Comparison of ENCODE assay signal across 8 cellular contexts in the genomic region with DNA sequence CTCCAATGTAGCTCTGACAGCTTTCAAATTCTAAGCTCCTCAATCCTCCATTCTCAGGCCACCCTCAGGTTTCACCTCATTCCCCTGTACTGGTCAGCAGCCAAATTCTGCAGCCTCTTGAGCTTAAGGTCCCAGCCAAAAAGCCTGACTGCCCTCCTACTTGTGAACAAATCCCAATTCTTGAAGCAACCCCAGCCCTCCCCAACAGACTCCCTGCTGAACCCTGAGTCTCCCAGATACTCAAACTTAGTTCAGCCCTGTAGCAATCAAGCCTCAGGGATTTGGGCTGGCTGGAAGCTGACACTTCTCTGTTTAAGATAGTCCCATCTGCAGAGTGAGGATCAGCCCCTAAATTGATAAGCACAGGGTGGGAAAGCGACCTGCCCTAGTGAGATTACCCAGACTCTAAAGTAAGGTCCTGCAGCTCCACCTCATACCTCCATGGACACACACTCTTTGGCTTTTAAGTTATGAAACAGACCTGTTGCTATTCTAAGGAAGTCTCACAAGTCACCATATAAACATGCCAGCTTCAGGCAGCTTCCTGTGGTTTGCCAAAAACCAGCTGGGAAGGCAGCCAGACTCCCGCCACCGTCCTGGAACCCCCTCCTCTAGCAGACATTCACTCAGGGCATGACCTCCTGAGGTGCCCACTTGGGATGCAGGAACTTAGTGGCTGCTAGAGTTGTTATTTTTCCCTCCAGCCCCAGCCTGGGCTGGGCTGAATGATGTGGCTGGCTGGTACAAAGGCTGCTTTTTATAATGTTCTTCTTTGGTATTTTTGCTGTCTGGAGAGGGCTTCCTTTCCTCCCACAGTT.
A peak's percentile ranks its signal among the peaks of the same experiment; 100 is the strongest.
DNase-seq lines count a peak whose midpoint lies in the region; ATAC-seq, FAIRE-seq and TF ChIP-seq lines count a peak whose summit lies in the region.

No MANE protein-coding gene starts in this region.

- DNase-seq in HK-2 (ENCODE audit: unreplicated experiment) (peak; percentile 30), amygdala (lab: John Stamatoyannopoulos, UW) (peak in 52 of 56 donors; percentile 14 to 88 (median 62)), keratinocyte (ENCODE audit: low read depth, low spot score) (no peak), suprapubic skin (ENCODE audit: low spot score in 2 of 2) (no peak)
- no peak for DNase-seq in central memory CD4-positive, alpha-beta T cell
- no peak for DNase-seq in activated CD8-positive, alpha-beta memory T cell treated with anti-CD3 and anti-CD28 coated beads for 24 hours

- H3K9me3 ChIP-seq in keratinocyte (ENCODE audit: control insufficient read depth, low read depth, low read length) = no peaks in the 10 kb centered on the region
- no peaks in the 10 kb centered on the region for H3K9me3 ChIP-seq in suprapubic skin

- TF ChIP-seq EP300 in suprapubic skin (IDR thresholded peaks at IDR 0.05) = no peak

- dilution Hi-C loops in keratinocyte (cut with MboI; ENCODE audit: extremely low pct_ligation_motif_present, low sequenced_read_pairs) = no loop called here

- TF ChIP-seq CTCF in keratinocyte (optimal IDR thresholded peaks at IDR 0.05 in 1 of 3, IDR thresholded peaks at IDR 0.05 in 1 of 3, conservative IDR thresholded peaks at IDR 0.05 in 1 of 3; ENCODE audit: extremely low read depth in 1 of 3, insufficient read depth in 2 of 3, low read length in 3 of 3) = no peak
- TF ChIP-seq CTCF in suprapubic skin (IDR thresholded peaks at IDR 0.05) = no peak

- H4K20me1 ChIP-seq in keratinocyte (ENCODE audit: control insufficient read depth, extremely low read depth, insufficient read depth, low read length) = no peaks in the 10 kb centered on the region

- H3K9me1 ChIP-seq in keratinocyte (ENCODE audit: control insufficient read depth, extremely low read depth, insufficient read depth, low read length) = no peaks in the 10 kb centered on the region

- peak overlapping the region; percentile 83 for H3K27ac ChIP-seq in keratinocyte (ENCODE audit: control insufficient read depth, insufficient read depth, low read length)
- H3K27ac ChIP-seq in suprapubic skin = peak overlapping the region; percentile 37

- H3K4me1 ChIP-seq in keratinocyte (ENCODE audit: control insufficient read depth, extremely low read depth, insufficient read depth, low read length) = peaks cover 52% of the 10 kb centered on the region
- H3K4me1 ChIP-seq in suprapubic skin = peaks cover 31% of the 10 kb centered on the region

- peak; percentile 44 for ATAC-seq in GM18861 (IDR thresholded peaks at IDR 0.05; ENCODE audit: unreplicated experiment)
- no peak for ATAC-seq in HG03565 (IDR thresholded peaks at IDR 0.05; ENCODE audit: unreplicated experiment)

- H3K4me3 ChIP-seq in keratinocyte (ENCODE audit: control insufficient read depth in 2 of 3, extremely low read depth in 1 of 3, insufficient read depth in 2 of 3, low read depth in 1 of 3, low read length in 3 of 3) (peak overlapping the region in 2 of 3 experiments; percentile 15 to 18), suprapubic skin (no peak overlapping the region)

- H3K4me2 ChIP-seq in keratinocyte (ENCODE audit: control insufficient read depth, extremely low read depth, insufficient read depth, low read depth, low read length) = peak overlapping the region; percentile 79

- no peaks in the 10 kb centered on the region for H3K27me3 ChIP-seq in keratinocyte (ENCODE audit: control insufficient read depth, extremely low read depth, insufficient read depth, low read length)
- H3K27me3 ChIP-seq in suprapubic skin = no peaks in the 10 kb centered on the region

- H3K9ac ChIP-seq in keratinocyte (ENCODE audit: control insufficient read depth, extremely low read depth, insufficient read depth, low read length) = peak overlapping the region; percentile 76

- H2AFZ ChIP-seq in keratinocyte (ENCODE audit: control insufficient read depth, low read length) = peak overlapping the region; percentile 45

- WGBS in suprapubic skin = 12% methylated on average over 3 of the region's 3 CpGs

- H3K36me3 ChIP-seq in keratinocyte (ENCODE audit: control insufficient read depth in 2 of 2, extremely low read depth in 1 of 2, insufficient read depth in 2 of 2, low read length in 2 of 2) = no peaks in the 10 kb centered on the region
- no peaks in the 10 kb centered on the region for H3K36me3 ChIP-seq in suprapubic skin

- no peak for TF ChIP-seq POLR2A in suprapubic skin (IDR thresholded peaks at IDR 0.05)

- H3K79me2 ChIP-seq in keratinocyte (ENCODE audit: control insufficient read depth, insufficient read depth, low read length) = no peaks in the 10 kb centered on the region

- FAIRE-seq in keratinocyte (lab: Jason Lieb, UNC) = peak; percentile 13

Comparison
In these comparisons a context has a peak if more than half of its experiments do, and no peak if none do; other contexts are left out.
1. DNase-seq: peak in HK-2 (single experiment) and amygdala (52 of 56); none in keratinocyte (single experiment), suprapubic skin (0 of 2), central memory CD4-positive, alpha-beta T cell (single experiment) and activated CD8-positive, alpha-beta memory T cell treated with anti-CD3 and anti-CD28 coated beads for 24 hours (single experiment).